Comparison of ENCODE assay signal across 16 cellular contexts in the genomic region with DNA sequence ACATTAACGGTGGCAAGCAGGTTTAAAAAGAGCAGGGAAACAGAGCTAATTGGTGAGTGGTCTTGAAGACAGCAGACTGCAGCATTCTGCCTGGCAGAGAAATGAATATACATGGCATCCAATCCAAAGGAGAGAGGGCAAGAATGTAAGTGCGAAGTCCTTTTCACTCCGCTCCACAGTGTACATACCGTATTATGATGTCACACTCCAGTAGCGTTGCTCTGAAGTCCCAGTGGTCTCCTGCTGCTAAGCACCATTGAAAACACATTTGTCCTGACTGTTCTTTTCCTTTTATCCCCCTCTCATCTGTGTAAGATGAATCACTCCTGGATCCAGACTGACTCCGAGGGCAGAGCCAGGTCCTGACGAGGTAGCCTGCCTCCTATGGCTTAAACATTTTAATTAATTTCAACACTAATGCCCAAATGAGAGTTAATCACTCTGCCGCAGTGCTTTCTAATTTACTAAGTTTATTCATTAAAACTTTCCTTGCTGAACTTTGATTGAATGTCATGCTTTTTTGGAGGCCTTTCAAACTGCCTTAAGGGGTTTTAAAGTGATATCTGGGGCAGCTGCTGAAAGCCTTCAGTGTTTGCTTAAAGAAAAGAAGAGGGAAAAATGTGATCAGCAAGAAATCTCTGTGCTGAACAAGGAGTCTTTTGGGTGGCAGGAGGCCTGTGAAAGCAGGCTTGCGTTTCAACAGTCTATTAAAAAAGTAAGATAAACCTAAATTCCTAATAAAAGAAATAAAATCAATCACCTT.
DNase-seq lines count a peak whose midpoint lies in the region; ATAC-seq and TF ChIP-seq lines count a peak whose summit lies in the region.
"Had no signal": no experiment of that assay in that cellular context is flagged by ENCODE, and none has a peak within 500 bp of the region (broad histone marks: within the 10 kb centered on the region; RNA-seq: fewer than 3 reads in every experiment).

No MANE protein-coding gene starts in this region.

- H3K4me3 ChIP-seq in psoas muscle, result no peak overlapping the region
- H3K4me3 ChIP-seq: ascending aorta, HAP-1, pancreas, testis had no signal

- H3K9me3 Mint-ChIP-seq in activated T-helper 2 cell treated with anti-CD3 and anti-CD28 coated beads, Interferon-gamma antibody, Interleukin-2, Interleukin-4, amounts not matched to agents 10 μg/mL and 5 μg/mL and 100 μg/mL, durations not matched to agents 14 hours and 24 hours and 36 hours, result no peaks in the 10 kb centered on the region

- no peaks in the 10 kb centered on the region for H3K27me3 ChIP-seq in psoas muscle (ENCODE audit: insufficient read depth in 3 of 3, low read length in 2 of 3)
- H3K27me3 ChIP-seq: ascending aorta, pancreas, testis had no signal

- no peaks in the 10 kb centered on the region for H3K36me3 ChIP-seq in psoas muscle (ENCODE audit: insufficient read depth in 1 of 2, low read depth in 1 of 2)
- H3K36me3 ChIP-seq: ascending aorta, HAP-1, pancreas had no signal

- intact Hi-C loops in psoas muscle (cut with DNase I), result no loop called here
- intact Hi-C loops in activated T-helper 2 cell treated with anti-CD3 and anti-CD28 coated beads, Interferon-gamma antibody, Interleukin-2, Interleukin-4, amounts not matched to agents 10 μg/mL and 5 μg/mL and 100 μg/mL, durations not matched to agents 14 hours and 24 hours and 36 hours (cut with micrococcal nuclease), result no loop called here

- DNase-seq in NCI-H1417 (lab: John Stamatoyannopoulos, UW) (peak in 2 of 3 experiments; percentile 14 to 87), NCI-H1417 treated with DMSO at 0.1 percent for 48 hours (lab: John Stamatoyannopoulos, UW) (no peak), astrocyte of the hippocampus (ENCODE audit: low read depth, low spot score) (peak; percentile 83), left kidney (ENCODE audit: low read depth, low spot score) (peak; percentile 49), superior temporal gyrus (ENCODE audit: extremely low spot score) (peak; percentile 16), psoas muscle (no peak)
- no peak for DNase-seq in activated T-helper 2 cell treated with anti-CD3 and anti-CD28 coated beads, Interferon-gamma antibody, Interleukin-2, Interleukin-4, amounts not matched to agents 10 μg/mL and 5 μg/mL and 100 μg/mL, durations not matched to agents 14 hours and 24 hours and 36 hours (ENCODE audit: low spot score)
- DNase-seq: 8988T; activated naive CD4-positive, alpha-beta T cell; C1 segment of cervical spinal cord; pancreas; testis had no signal

- no peak overlapping the region for H3K27ac ChIP-seq in psoas muscle
- H3K27ac ChIP-seq: ascending aorta, HL-60, pancreas, testis had no signal

- H3K27ac Mint-ChIP-seq in activated T-helper 2 cell treated with anti-CD3 and anti-CD28 coated beads, Interferon-gamma antibody, Interleukin-2, Interleukin-4, amounts not matched to agents 10 μg/mL and 5 μg/mL and 100 μg/mL, durations not matched to agents 14 hours and 24 hours and 36 hours, result no peak overlapping the region

- no peak for ATAC-seq in GM18868 (IDR thresholded peaks at IDR 0.05; ENCODE audit: unreplicated experiment)
- ATAC-seq in psoas muscle, result no peak
- ATAC-seq: pancreas had no signal

- H3K4me1 Mint-ChIP-seq in activated T-helper 2 cell treated with anti-CD3 and anti-CD28 coated beads, Interferon-gamma antibody, Interleukin-2, Interleukin-4, amounts not matched to agents 10 μg/mL and 5 μg/mL and 100 μg/mL, durations not matched to agents 14 hours and 24 hours and 36 hours (ENCODE audit: low read depth), result no peaks in the 10 kb centered on the region

- no peak overlapping the region for H3K4me3 Mint-ChIP-seq in activated T-helper 2 cell treated with anti-CD3 and anti-CD28 coated beads, Interferon-gamma antibody, Interleukin-2, Interleukin-4, amounts not matched to agents 10 μg/mL and 5 μg/mL and 100 μg/mL, durations not matched to agents 14 hours and 24 hours and 36 hours (ENCODE audit: low read depth)

- H3K27me3 Mint-ChIP-seq in activated T-helper 2 cell treated with anti-CD3 and anti-CD28 coated beads, Interferon-gamma antibody, Interleukin-2, Interleukin-4, amounts not matched to agents 10 μg/mL and 5 μg/mL and 100 μg/mL, durations not matched to agents 14 hours and 24 hours and 36 hours (ENCODE audit: low read depth), result no peaks in the 10 kb centered on the region

- H3K9me3 ChIP-seq in psoas muscle, result no peaks in the 10 kb centered on the region
- H3K9me3 ChIP-seq: ascending aorta, HAP-1, pancreas, testis had no signal

- no peak for TF ChIP-seq CTCF in psoas muscle (IDR thresholded peaks at IDR 0.05)

- H3K4me1 ChIP-seq in psoas muscle, result no peaks in the 10 kb centered on the region
- H3K4me1 ChIP-seq: ascending aorta, HAP-1, pancreas, testis had no signal

- 56 to 62% (median 60%) methylated on average over 9 of the region's 9 CpGs for WGBS in psoas muscle, 3 donors

- H3K36me3 Mint-ChIP-seq in activated T-helper 2 cell treated with anti-CD3 and anti-CD28 coated beads, Interferon-gamma antibody, Interleukin-2, Interleukin-4, amounts not matched to agents 10 μg/mL and 5 μg/mL and 100 μg/mL, durations not matched to agents 14 hours and 24 hours and 36 hours (ENCODE audit: low read depth), result no peaks in the 10 kb centered on the region

Comparison
In these comparisons a context has a peak if more than half of its experiments do, and no peak if none do; other contexts are left out.
1. DNase-seq: peak in NCI-H1417 (2 of 3), astrocyte of the hippocampus (single experiment), left kidney (single experiment) and superior temporal gyrus (single experiment); none in NCI-H1417 treated with DMSO at 0.1 percent for 48 hours (single experiment), psoas muscle (0 of 2) and activated T-helper 2 cell treated with anti-CD3 and anti-CD28 coated beads, Interferon-gamma antibody, Interleukin-2, Interleukin-4, amounts not matched to agents 10 μg/mL and 5 μg/mL and 100 μg/mL, durations not matched to agents 14 hours and 24 hours and 36 hours (single experiment).